In genomic region chr15:31215490-31216209, GRCh38 we compare ENCODE assay signal across 8 cellular contexts.
DNase-seq lines count a peak whose midpoint lies in the region; ATAC-seq and TF ChIP-seq lines count a peak whose summit lies in the region.

No MANE protein-coding gene starts in this region.

- H3K27me3 ChIP-seq in Caco-2 (replicated peaks; ENCODE audit: control insufficient read depth, insufficient read depth, low read length): no peaks in the 10 kb centered on the region
- H3K27me3 ChIP-seq in Peyer's patch: no peaks in the 10 kb centered on the region

- H3K27ac Mint-ChIP-seq in Caco-2 (ENCODE audit: unreplicated experiment) (no peak overlapping the region), nephron progenitor cell (no peak overlapping the region)
- H3K27ac Mint-ChIP-seq in stimulated activated naive CD8-positive, alpha-beta T cell treated with anti-CD3 and anti-CD28 coated beads, Interleukin-15, Interleukin-2, amounts not matched to agents 100 ng/mL and 50 ng/mL, for 24 hours: no peak overlapping the region

- intact Hi-C loops in Caco-2 (cut with micrococcal nuclease; ENCODE audit: unreplicated experiment): loop anchor here (1.0 to 5.0 kb wide), 3 partner anchors 112 to 273 kb away; partner anchors contain the start of gene KLF13

- H3K4me1 Mint-ChIP-seq in Caco-2 (ENCODE audit: low read depth, unreplicated experiment) (no peaks in the 10 kb centered on the region), nephron progenitor cell (peaks cover 5% of the 10 kb centered on the region)
- peaks cover 16% of the 10 kb centered on the region for H3K4me1 Mint-ChIP-seq in stimulated activated naive CD8-positive, alpha-beta T cell treated with anti-CD3 and anti-CD28 coated beads, Interleukin-15, Interleukin-2, amounts not matched to agents 100 ng/mL and 50 ng/mL, for 24 hours (ENCODE audit: low read depth)

- H3K36me3 ChIP-seq in Caco-2 (ENCODE audit: control insufficient read depth, insufficient read depth, low read length): no peaks in the 10 kb centered on the region
- H3K36me3 ChIP-seq in Peyer's patch: no peaks in the 10 kb centered on the region

- peak; percentile 93 to 94 for TF ChIP-seq CTCF in Caco-2 (IDR thresholded peaks at IDR 0.05; ENCODE audit: insufficient read depth in 1 of 2, low read depth in 1 of 2, low read length in 1 of 2, severe bottlenecking in 1 of 2, unreplicated experiment in 1 of 2)
- TF ChIP-seq CTCF in Peyer's patch (IDR thresholded peaks at IDR 0.05): peak; percentile 88 to 96 (median 93)
- peak; percentile 55 for TF ChIP-seq CTCF in fibroblast of mammary gland (conservative IDR thresholded peaks at IDR 0.05; ENCODE audit: control insufficient read depth, insufficient read depth, low read depth, low read length)
- peak; percentile 79 for TF ChIP-seq CTCF in nephron progenitor cell (IDR thresholded peaks at IDR 0.05)

- 0 out of 2 replicates have a peak, but pooled peaks cover 2% of the 10 kb centered on the region for H3K9me3 ChIP-seq in Caco-2
- no peaks in the 10 kb centered on the region for H3K9me3 ChIP-seq in Peyer's patch

- H3K4me1 ChIP-seq in Caco-2 (peaks cover 8% of the 10 kb centered on the region; the same call in 1 of the 2 replicates), Peyer's patch (peaks cover 8 to 12% (median 9%) of the 10 kb centered on the region in 4 donors)

- peak; percentile 72 to 84 for DNase-seq in Caco-2
- peak; percentile 81 for DNase-seq in HT-29 (ENCODE audit: low spot score)
- DNase-seq in Peyer's patch: peak; percentile 84 to 94 (median 93)
- peak; percentile 67 to 70 for DNase-seq in activated T-helper 1 cell treated with anti-CD3 and anti-CD28 coated beads, Interleukin-2, amount 50 U/mL, for 16 hours (ENCODE audit: low read depth in 1 of 2, low spot score in 1 of 2)
- peak; percentile 47 for DNase-seq in fibroblast of mammary gland (ENCODE audit: low read depth)
- peak; percentile 84 for DNase-seq in nephron progenitor cell

- H3K36me3 Mint-ChIP-seq in Caco-2 (ENCODE audit: insufficient read depth, unreplicated experiment) (no peaks in the 10 kb centered on the region), nephron progenitor cell (ENCODE audit: low read depth) (no peaks in the 10 kb centered on the region)
- H3K36me3 Mint-ChIP-seq in stimulated activated naive CD8-positive, alpha-beta T cell treated with anti-CD3 and anti-CD28 coated beads, Interleukin-15, Interleukin-2, amounts not matched to agents 100 ng/mL and 50 ng/mL, for 24 hours (ENCODE audit: low read depth): no peaks in the 10 kb centered on the region

- H3K27me3 Mint-ChIP-seq in Caco-2 (ENCODE audit: insufficient read depth, unreplicated experiment) (no peaks in the 10 kb centered on the region), nephron progenitor cell (ENCODE audit: low read depth, poor library complexity) (peaks cover 21% of the 10 kb centered on the region)
- no peaks in the 10 kb centered on the region for H3K27me3 Mint-ChIP-seq in stimulated activated naive CD8-positive, alpha-beta T cell treated with anti-CD3 and anti-CD28 coated beads, Interleukin-15, Interleukin-2, amounts not matched to agents 100 ng/mL and 50 ng/mL, for 24 hours

- ATAC-seq in GM19468 (IDR thresholded peaks at IDR 0.05; ENCODE audit: extremely low read depth, unreplicated experiment): peak; percentile 29

- BruUV-seq in Caco-2 (replicated peaks; lab: Mats Ljungman, UMichigan): no TSS peak

- POLR2A ChIA-PET in Caco-2 (lab: Charles Lee): no interaction called here

- H3K4me3 Mint-ChIP-seq in Caco-2 (ENCODE audit: unreplicated experiment): peak overlapping the region; percentile 67
- peak overlapping the region; percentile 76 for H3K4me3 Mint-ChIP-seq in nephron progenitor cell
- peak overlapping the region; percentile 37 for H3K4me3 Mint-ChIP-seq in stimulated activated naive CD8-positive, alpha-beta T cell treated with anti-CD3 and anti-CD28 coated beads, Interleukin-15, Interleukin-2, amounts not matched to agents 100 ng/mL and 50 ng/mL, for 24 hours

- CTCF ChIA-PET in Caco-2 (lab: Charles Lee): interaction anchor here (0.6 to 2.0 kb wide), 3 partner anchors 219 to 1474 kb away, joined by 7 to 15 read pairs (median 8); no protein-coding TSS in a partner anchor

- H3K9me3 Mint-ChIP-seq in Caco-2 (ENCODE audit: unreplicated experiment) (peaks cover 2% of the 10 kb centered on the region), nephron progenitor cell (peaks cover 11% of the 10 kb centered on the region)
- H3K9me3 Mint-ChIP-seq in stimulated activated naive CD8-positive, alpha-beta T cell treated with anti-CD3 and anti-CD28 coated beads, Interleukin-15, Interleukin-2, amounts not matched to agents 100 ng/mL and 50 ng/mL, for 24 hours: no peaks in the 10 kb centered on the region

- peak; percentile 59 to 62 for TF ChIP-seq POLR2A in Peyer's patch (IDR thresholded peaks at IDR 0.05)

- peak overlapping the region; percentile 57 for H3K4me3 ChIP-seq in Caco-2 (ENCODE audit: low read depth, low read length)
- peak overlapping the region; percentile 69 to 84 (median 71) for H3K4me3 ChIP-seq in Peyer's patch
- H3K4me3 ChIP-seq in fibroblast of mammary gland (ENCODE audit: control insufficient read depth, low read depth, low read length): peak overlapping the region; percentile 25

- peak overlapping the region; percentile 96 to 100 (median 98) for H3K27ac ChIP-seq in Peyer's patch

Comparison
In these comparisons a context has a peak if more than half of its experiments do, and no peak if none do; other contexts are left out.
1. Peak in every context shown above with its lines: DNase-seq, ATAC-seq, H3K4me3 ChIP-seq and H3K27ac ChIP-seq.